9 cellular contexts compared by ENCODE assay signal in genomic region chr13:110559429-110559943, GRCh38. TPM values are rescaled to one million over a fixed set of nuclear protein-coding genes. Genes with fewer than 3 reads are reported as not detected.
DNase-seq lines count a peak whose midpoint lies in the region; ATAC-seq and TF ChIP-seq lines count a peak whose summit lies in the region.
"Had no signal": no experiment of that assay in that cellular context is flagged by ENCODE, and none has a peak within 500 bp of the region (broad histone marks: within the 10 kb centered on the region; RNA-seq: fewer than 3 reads in every experiment).

No MANE protein-coding gene starts in this region.

- TF ChIP-seq CTCF in VCaP (conservative IDR thresholded peaks at IDR 0.05): peak; percentile 71
- no peak for TF ChIP-seq CTCF in heart left ventricle (IDR thresholded peaks at IDR 0.05)
- TF ChIP-seq CTCF in progenitor cell of endocrine pancreas (IDR thresholded peaks at IDR 0.05; ENCODE audit: unreplicated experiment): no peak

- intact Hi-C loops in heart left ventricle (cut with DNase I): loop anchor here in 3 of 10 donors (5.0 to 10.0 kb wide), 4 partner anchors 47 to 345 kb away; no protein-coding TSS in a partner anchor

- ATAC-seq in CD4-positive, CD25-positive, alpha-beta regulatory T cell (ENCODE audit: low read depth in 2 of 2): no peak
- ATAC-seq in heart left ventricle: peak; percentile 33 to 55 (median 46)
- ATAC-seq in stimulated activated naive CD8-positive, alpha-beta T cell treated with anti-CD3 and anti-CD28 coated beads, Interleukin-15, amount 100 ng/mL, for 72 hours: no peak

- no peaks in the 10 kb centered on the region for H3K36me3 Mint-ChIP-seq in CD4-positive, CD25-positive, alpha-beta regulatory T cell
- H3K36me3 Mint-ChIP-seq in progenitor cell of endocrine pancreas (ENCODE audit: insufficient read depth): peaks cover 2% of the 10 kb centered on the region

- no peak for DNase-seq in CD4-positive, CD25-positive, alpha-beta regulatory T cell
- peak in 3 of 5 donors; percentile 41 to 77 (median 63) for DNase-seq in heart left ventricle
- DNase-seq in progenitor cell of endocrine pancreas (ENCODE audit: low spot score, unreplicated experiment): no peak
- no peak for DNase-seq in middle frontal gyrus (ENCODE audit: extremely low spot score, low spot score)
- DNase-seq in SJCRH30: no peak
- DNase-seq in stimulated activated naive CD8-positive, alpha-beta T cell treated with anti-CD3 and anti-CD28 coated beads, Interleukin-15, amount 100 ng/mL, for 72 hours: no peak
- DNase-seq in GOT3 (lab: John Stamatoyannopoulos, UW): no peak
- DNase-seq: T-helper 2 cell had no signal

- no peak overlapping the region for H3K27ac ChIP-seq in CD4-positive, CD25-positive, alpha-beta regulatory T cell (ENCODE audit: insufficient read depth, low read length, poor library complexity, severe bottlenecking)
- H3K27ac ChIP-seq in VCaP: peak overlapping the region; percentile 99
- H3K27ac ChIP-seq in heart left ventricle: peak overlapping the region; percentile 83 to 97 (median 94)
- H3K27ac ChIP-seq in SJCRH30: no peak overlapping the region

- peaks cover 0 to 31% (median 20%) of the 10 kb centered on the region in 4 donors for H3K4me1 Mint-ChIP-seq in CD4-positive, CD25-positive, alpha-beta regulatory T cell
- peaks cover 19% of the 10 kb centered on the region for H3K4me1 Mint-ChIP-seq in progenitor cell of endocrine pancreas (ENCODE audit: low read depth)
- H3K4me1 Mint-ChIP-seq in stimulated activated naive CD8-positive, alpha-beta T cell treated with anti-CD3 and anti-CD28 coated beads, Interleukin-15, amount 100 ng/mL, for 72 hours: peaks cover 35% of the 10 kb centered on the region

- no peak overlapping the region for H3K4me3 ChIP-seq in CD4-positive, CD25-positive, alpha-beta regulatory T cell (ENCODE audit: low read depth, low read length)
- peak overlapping the region in 11 of 12 donors; percentile 0 to 94 (median 74) for H3K4me3 ChIP-seq in heart left ventricle
- no peak overlapping the region for H3K4me3 ChIP-seq in SJCRH30

- 31 to 36% (median 34%) methylated on average over 15 of the region's 15 CpGs for WGBS in heart left ventricle, 4 donors

- no peaks in the 10 kb centered on the region for H3K9me3 Mint-ChIP-seq in CD4-positive, CD25-positive, alpha-beta regulatory T cell
- peaks cover 3% of the 10 kb centered on the region for H3K9me3 Mint-ChIP-seq in progenitor cell of endocrine pancreas (ENCODE audit: low read depth)
- H3K9me3 Mint-ChIP-seq in stimulated activated naive CD8-positive, alpha-beta T cell treated with anti-CD3 and anti-CD28 coated beads, Interleukin-15, amount 100 ng/mL, for 72 hours: peaks cover 0 to 7% of the 10 kb centered on the region in 2 donors

- H3K4me1 ChIP-seq in CD4-positive, CD25-positive, alpha-beta regulatory T cell (ENCODE audit: control insufficient read depth, insufficient read depth, low read length, poor library complexity, severe bottlenecking): peaks cover 18% of the 10 kb centered on the region
- H3K4me1 ChIP-seq in heart left ventricle: peaks cover 0 to 49% (median 19%) of the 10 kb centered on the region in 12 donors
- no peaks in the 10 kb centered on the region; the same call in 1 of the 2 replicates for H3K4me1 ChIP-seq in SJCRH30

- H3K4me3 Mint-ChIP-seq in CD4-positive, CD25-positive, alpha-beta regulatory T cell: peak overlapping the region in 2 of 4 donors; percentile 60 to 89
- H3K4me3 Mint-ChIP-seq in progenitor cell of endocrine pancreas (ENCODE audit: low read depth): peak overlapping the region; percentile 82
- no peak overlapping the region for H3K4me3 Mint-ChIP-seq in stimulated activated naive CD8-positive, alpha-beta T cell treated with anti-CD3 and anti-CD28 coated beads, Interleukin-15, amount 100 ng/mL, for 72 hours

- H3K9me3 ChIP-seq in CD4-positive, CD25-positive, alpha-beta regulatory T cell (ENCODE audit: control insufficient read depth in 2 of 2, low read length in 2 of 2): no peaks in the 10 kb centered on the region
- peaks cover 0 to 8% (median 0%) of the 10 kb centered on the region in 12 donors for H3K9me3 ChIP-seq in heart left ventricle
- no peaks in the 10 kb centered on the region; the same call in 1 of the 2 replicates for H3K9me3 ChIP-seq in SJCRH30 (replicated peaks)

- H3K27me3 Mint-ChIP-seq in CD4-positive, CD25-positive, alpha-beta regulatory T cell: peaks cover 43% of the 10 kb centered on the region
- peaks cover 35% of the 10 kb centered on the region for H3K27me3 Mint-ChIP-seq in progenitor cell of endocrine pancreas
- H3K27me3 Mint-ChIP-seq in stimulated activated naive CD8-positive, alpha-beta T cell treated with anti-CD3 and anti-CD28 coated beads, Interleukin-15, amount 100 ng/mL, for 72 hours: peaks cover 8% of the 10 kb centered on the region

- no peaks in the 10 kb centered on the region for H3K36me3 ChIP-seq in CD4-positive, CD25-positive, alpha-beta regulatory T cell (ENCODE audit: control insufficient read depth, insufficient read depth, low read length)
- peaks cover 0 to 26% (median 0%) of the 10 kb centered on the region in 9 donors for H3K36me3 ChIP-seq in heart left ventricle
- no peaks in the 10 kb centered on the region for H3K36me3 ChIP-seq in SJCRH30

- no peak for TF ChIP-seq POLR2A in heart left ventricle (IDR thresholded peaks at IDR 0.05)

- H3K27ac Mint-ChIP-seq in CD4-positive, CD25-positive, alpha-beta regulatory T cell: peak overlapping the region in 2 of 3 donors; percentile 20 to 79
- H3K27ac Mint-ChIP-seq in progenitor cell of endocrine pancreas: no peak overlapping the region
- no peak overlapping the region for H3K27ac Mint-ChIP-seq in stimulated activated naive CD8-positive, alpha-beta T cell treated with anti-CD3 and anti-CD28 coated beads, Interleukin-15, amount 100 ng/mL, for 72 hours

- H3K27me3 ChIP-seq in CD4-positive, CD25-positive, alpha-beta regulatory T cell (ENCODE audit: control insufficient read depth, insufficient read depth, low read length): peaks cover 7% of the 10 kb centered on the region
- no peaks in the 10 kb centered on the region for H3K27me3 ChIP-seq in heart left ventricle
- no peaks in the 10 kb centered on the region for H3K27me3 ChIP-seq in SJCRH30

RNA-seq across cellular contexts. Expression of gene RAB20, which starts 2.0 kb away (rescaled TPM):
- not detected for total RNA-seq in CD4-positive, CD25-positive, alpha-beta regulatory T cell
- 1 to 10 TPM; 1.2 to 4.7 (median 2.4) TPM for polyA plus RNA-seq in CD4-positive, CD25-positive, alpha-beta regulatory T cell
- total RNA-seq in heart left ventricle: 10 to 100 TPM in 8 of 9 donors, 1 to 10 TPM in 1; 5.5 to 30.2 (median 13.7) TPM
- polyA plus RNA-seq in heart left ventricle: 10 to 100 TPM in 1 of 2 donors, 1 to 10 TPM in 1; 7.4 to 17.3 TPM
- total RNA-seq in progenitor cell of endocrine pancreas: 3.8 and 4.0 TPM in 2 replicates
- total RNA-seq in SJCRH30 (2014; rRNA removed; shearing (Covaris generic)): 5.7 and 5.8 TPM in 2 replicates

RNA-seq across cellular contexts. Expression of gene NAXD, which starts 55.9 kb away (rescaled TPM):
- 20.8 TPM for total RNA-seq in CD4-positive, CD25-positive, alpha-beta regulatory T cell
- 10 to 100 TPM; 21.1 to 28.2 (median 24.8) TPM for polyA plus RNA-seq in CD4-positive, CD25-positive, alpha-beta regulatory T cell
- total RNA-seq in heart left ventricle: 10 to 100 TPM; 19.2 to 31.4 (median 25.0) TPM
- polyA plus RNA-seq in heart left ventricle: 10 to 100 TPM; 22.4 to 22.8 TPM
- total RNA-seq in progenitor cell of endocrine pancreas: 32.4 and 34.2 TPM in 2 replicates
- 17.3 and 19.5 TPM in 2 replicates for total RNA-seq in SJCRH30 (2014; rRNA removed; shearing (Covaris generic))

Comparison
In these comparisons a context has a peak if more than half of its experiments do, and no peak if none do; other contexts are left out.
1. ATAC-seq: peak in heart left ventricle (4 of 4); none in CD4-positive, CD25-positive, alpha-beta regulatory T cell (0 of 2) and stimulated activated naive CD8-positive, alpha-beta T cell treated with anti-CD3 and anti-CD28 coated beads, Interleukin-15, amount 100 ng/mL, for 72 hours (single experiment).
2. DNase-seq: peak in heart left ventricle (3 of 5); none in CD4-positive, CD25-positive, alpha-beta regulatory T cell (0 of 3), progenitor cell of endocrine pancreas (single experiment), middle frontal gyrus (single experiment), SJCRH30 (0 of 2), stimulated activated naive CD8-positive, alpha-beta T cell treated with anti-CD3 and anti-CD28 coated beads, Interleukin-15, amount 100 ng/mL, for 72 hours (0 of 2) and GOT3 (single experiment).
3. H3K27ac ChIP-seq: peak in VCaP (single experiment) and heart left ventricle (12 of 12); none in CD4-positive, CD25-positive, alpha-beta regulatory T cell (single experiment) and SJCRH30 (single experiment).
4. H3K4me3 ChIP-seq: peak in heart left ventricle (11 of 12); none in CD4-positive, CD25-positive, alpha-beta regulatory T cell (single experiment) and SJCRH30 (single experiment).
5. H3K27ac Mint-ChIP-seq: peak in CD4-positive, CD25-positive, alpha-beta regulatory T cell (2 of 3); none in progenitor cell of endocrine pancreas (single experiment) and stimulated activated naive CD8-positive, alpha-beta T cell treated with anti-CD3 and anti-CD28 coated beads, Interleukin-15, amount 100 ng/mL, for 72 hours (0 of 2).